14 cellular contexts compared by ENCODE assay signal in the genomic region with DNA sequence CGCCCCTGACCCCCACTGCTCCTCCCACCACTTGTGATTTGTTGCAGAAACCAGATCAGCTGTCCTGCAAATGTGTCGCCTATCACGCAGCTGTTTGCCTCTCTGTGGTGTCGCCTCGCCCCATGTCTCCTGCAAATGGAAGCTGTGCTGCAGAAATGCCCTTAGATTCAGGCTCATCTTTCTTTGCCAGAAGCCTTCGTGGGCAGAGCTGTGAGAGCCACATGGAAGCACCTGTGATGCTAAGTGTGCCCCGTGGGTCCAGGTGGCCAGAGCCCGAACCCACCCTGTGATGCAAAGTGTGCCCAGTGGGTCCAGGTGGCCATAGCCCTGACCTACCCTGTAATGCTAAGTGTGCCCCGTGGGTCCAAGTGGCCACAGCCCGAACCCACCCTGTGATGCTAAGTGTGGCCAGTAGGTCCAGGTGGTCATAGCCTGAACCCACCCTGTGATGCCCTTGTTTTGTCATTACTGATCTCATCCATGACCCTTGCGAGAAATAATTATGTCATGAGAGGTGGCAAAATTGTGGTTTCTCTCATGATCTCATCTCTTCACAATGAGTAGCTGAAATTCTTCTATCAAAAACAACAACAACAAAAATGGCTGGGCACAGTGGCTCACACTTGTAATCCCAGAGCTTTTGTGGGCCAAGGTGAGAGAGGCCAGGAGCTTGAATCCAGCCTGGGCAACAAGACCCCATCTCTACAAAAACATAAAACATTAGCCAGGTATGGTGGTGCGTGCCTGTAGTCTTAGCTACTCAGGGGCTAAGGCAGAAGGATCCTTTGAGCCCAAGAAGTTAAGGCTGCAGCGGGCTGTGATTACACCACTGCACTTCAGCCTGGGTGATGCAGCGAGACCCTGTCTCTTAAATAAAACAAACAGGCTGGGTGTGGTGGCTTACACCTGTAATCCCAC.
A peak's percentile ranks its signal among the peaks of the same experiment; 100 is the strongest.
DNase-seq lines count a peak whose midpoint lies in the region; ATAC-seq and TF ChIP-seq lines count a peak whose summit lies in the region.
"Had no signal": no experiment of that assay in that cellular context is flagged by ENCODE, and none has a peak within 500 bp of the region (broad histone marks: within the 10 kb centered on the region; RNA-seq: fewer than 3 reads in every experiment).

No MANE protein-coding gene starts in this region.

- H3K4me3 Mint-ChIP-seq in WTC11 (no peak overlapping the region), type B pancreatic cell (no peak overlapping the region)
- H3K4me3 Mint-ChIP-seq: nephron progenitor cell had no signal

- POLR2A ChIA-PET in WTC11 (lab: Charles Lee) = no interaction called here

- no peaks in the 10 kb centered on the region for H3K4me1 Mint-ChIP-seq in WTC11
- no peaks in the 10 kb centered on the region for H3K4me1 Mint-ChIP-seq in type B pancreatic cell (ENCODE audit: unreplicated experiment)
- H3K4me1 Mint-ChIP-seq: nephron progenitor cell had no signal

- DNase-seq in activated naive CD4-positive, alpha-beta T cell treated with anti-CD3 and anti-CD28 coated beads, Interleukin-2, amount 50 U/mL, for 16 hours = peak; percentile 14
- no peak for DNase-seq in activated naive CD4-positive, alpha-beta T cell (lab: John Stamatoyannopoulos, UW)
- DNase-seq in WTC11 (ENCODE audit: low spot score) = peak; percentile 8
- DNase-seq in type B pancreatic cell (ENCODE audit: extremely low spot score, unreplicated experiment) = peak; percentile 76
- DNase-seq: effector CD4-positive, alpha-beta T cell; GM23248; nephron progenitor cell; stimulated activated naive CD4-positive, alpha-beta T cell treated with Interleukin-2 at 50 U/mL for 16 hours had no signal

- H3K36me3 Mint-ChIP-seq in WTC11 = no peaks in the 10 kb centered on the region; the same call in none of the 2 replicates
- H3K36me3 Mint-ChIP-seq in type B pancreatic cell = no peaks in the 10 kb centered on the region

- TF ChIP-seq CTCF in WTC11 (IDR thresholded peaks at IDR 0.05) (no peak), type B pancreatic cell (conservative IDR thresholded peaks at IDR 0.05) (no peak)

- H3K27me3 Mint-ChIP-seq in WTC11 (ENCODE audit: low read depth) (peaks cover 38% of the 10 kb centered on the region), type B pancreatic cell (no peaks in the 10 kb centered on the region)

- ATAC-seq in WTC11 = no peak
- no peak for ATAC-seq in HG03095 (IDR thresholded peaks at IDR 0.05; ENCODE audit: unreplicated experiment)
- ATAC-seq in HG03135 (IDR thresholded peaks at IDR 0.05; ENCODE audit: unreplicated experiment) = no peak
- ATAC-seq in GM18868 (IDR thresholded peaks at IDR 0.05; ENCODE audit: unreplicated experiment) = no peak
- ATAC-seq: right lobe of liver had no signal

- H3K4me3 ChIP-seq in iPS-18c (ENCODE audit: insufficient read depth, low read depth, low read length) = peak overlapping the region; percentile 28
- H3K4me3 ChIP-seq: GM23248, lung, right lobe of liver had no signal

- H3K9me3 Mint-ChIP-seq in WTC11 (peaks cover 56% of the 10 kb centered on the region), type B pancreatic cell (peaks cover 15% of the 10 kb centered on the region)
- H3K9me3 Mint-ChIP-seq: nephron progenitor cell had no signal

- CTCF ChIA-PET in WTC11 (lab: Charles Lee) = no interaction called here

- H3K27ac Mint-ChIP-seq in WTC11 = no peak overlapping the region
- no peak overlapping the region for H3K27ac Mint-ChIP-seq in type B pancreatic cell
- H3K27ac Mint-ChIP-seq: nephron progenitor cell had no signal

- H3K9me3 ChIP-seq in iPS-18c (ENCODE audit: control insufficient read depth, insufficient read depth, low read length) = peaks cover 63% of the 10 kb centered on the region
- H3K9me3 ChIP-seq: right lobe of liver had no signal

TF ChIP-seq in WTC11, 78 proteins besides CTCF, POLR2A, EP300 and RAD21:
- TF ChIP-seq, protein P1, sequence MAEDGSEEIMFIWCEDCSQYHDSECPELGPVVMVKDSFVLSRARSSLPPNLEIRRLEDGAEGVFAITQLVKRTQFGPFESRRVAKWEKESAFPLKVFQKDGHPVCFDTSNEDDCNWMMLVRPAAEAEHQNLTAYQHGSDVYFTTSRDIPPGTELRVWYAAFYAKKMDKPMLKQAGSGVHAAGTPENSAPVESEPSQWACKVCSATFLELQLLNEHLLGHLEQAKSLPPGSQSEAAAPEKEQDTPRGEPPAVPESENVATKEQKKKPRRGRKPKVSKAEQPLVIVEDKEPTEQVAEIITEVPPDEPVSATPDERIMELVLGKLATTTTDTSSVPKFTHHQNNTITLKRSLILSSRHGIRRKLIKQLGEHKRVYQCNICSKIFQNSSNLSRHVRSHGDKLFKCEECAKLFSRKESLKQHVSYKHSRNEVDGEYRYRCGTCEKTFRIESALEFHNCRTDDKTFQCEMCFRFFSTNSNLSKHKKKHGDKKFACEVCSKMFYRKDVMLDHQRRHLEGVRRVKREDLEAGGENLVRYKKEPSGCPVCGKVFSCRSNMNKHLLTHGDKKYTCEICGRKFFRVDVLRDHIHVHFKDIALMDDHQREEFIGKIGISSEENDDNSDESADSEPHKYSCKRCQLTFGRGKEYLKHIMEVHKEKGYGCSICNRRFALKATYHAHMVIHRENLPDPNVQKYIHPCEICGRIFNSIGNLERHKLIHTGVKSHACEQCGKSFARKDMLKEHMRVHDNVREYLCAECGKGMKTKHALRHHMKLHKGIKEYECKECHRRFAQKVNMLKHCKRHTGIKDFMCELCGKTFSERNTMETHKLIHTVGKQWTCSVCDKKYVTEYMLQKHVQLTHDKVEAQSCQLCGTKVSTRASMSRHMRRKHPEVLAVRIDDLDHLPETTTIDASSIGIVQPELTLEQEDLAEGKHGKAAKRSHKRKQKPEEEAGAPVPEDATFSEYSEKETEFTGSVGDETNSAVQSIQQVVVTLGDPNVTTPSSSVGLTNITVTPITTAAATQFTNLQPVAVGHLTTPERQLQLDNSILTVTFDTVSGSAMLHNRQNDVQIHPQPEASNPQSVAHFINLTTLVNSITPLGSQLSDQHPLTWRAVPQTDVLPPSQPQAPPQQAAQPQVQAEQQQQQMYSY (CRISPR knock-in tag; IDR thresholded peaks at IDR 0.05) = no peak
- no peak for TF ChIP-seq ELF4 (CRISPR knock-in tag; IDR thresholded peaks at IDR 0.05; ENCODE audit: low read depth)
- TF ChIP-seq, protein P2, sequence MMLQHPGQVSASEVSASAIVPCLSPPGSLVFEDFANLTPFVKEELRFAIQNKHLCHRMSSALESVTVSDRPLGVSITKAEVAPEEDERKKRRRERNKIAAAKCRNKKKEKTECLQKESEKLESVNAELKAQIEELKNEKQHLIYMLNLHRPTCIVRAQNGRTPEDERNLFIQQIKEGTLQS (CRISPR knock-in tag; conservative IDR thresholded peaks at IDR 0.05) = no peak
- no peak for TF ChIP-seq ZNF138 (CRISPR knock-in tag; conservative IDR thresholded peaks at IDR 0.05)
- TF ChIP-seq, protein P3, sequence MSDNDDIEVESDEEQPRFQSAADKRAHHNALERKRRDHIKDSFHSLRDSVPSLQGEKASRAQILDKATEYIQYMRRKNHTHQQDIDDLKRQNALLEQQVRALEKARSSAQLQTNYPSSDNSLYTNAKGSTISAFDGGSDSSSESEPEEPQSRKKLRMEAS (CRISPR knock-in tag; IDR thresholded peaks at IDR 0.05) = no peak
- TF ChIP-seq, protein P4, sequence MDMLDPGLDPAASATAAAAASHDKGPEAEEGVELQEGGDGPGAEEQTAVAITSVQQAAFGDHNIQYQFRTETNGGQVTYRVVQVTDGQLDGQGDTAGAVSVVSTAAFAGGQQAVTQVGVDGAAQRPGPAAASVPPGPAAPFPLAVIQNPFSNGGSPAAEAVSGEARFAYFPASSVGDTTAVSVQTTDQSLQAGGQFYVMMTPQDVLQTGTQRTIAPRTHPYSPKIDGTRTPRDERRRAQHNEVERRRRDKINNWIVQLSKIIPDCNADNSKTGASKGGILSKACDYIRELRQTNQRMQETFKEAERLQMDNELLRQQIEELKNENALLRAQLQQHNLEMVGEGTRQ (CRISPR knock-in tag; IDR thresholded peaks at IDR 0.05) = no peak
- no peak for TF ChIP-seq IRF2 (CRISPR knock-in tag; IDR thresholded peaks at IDR 0.05; ENCODE audit: borderline replicate concordance, low read depth)
- no peak for TF ChIP-seq SMAD4 (CRISPR knock-in tag; IDR thresholded peaks at IDR 0.05)
- no peak for TF ChIP-seq MXD4 (CRISPR knock-in tag; IDR thresholded peaks at IDR 0.05; ENCODE audit: borderline replicate concordance)
- no peak for TF ChIP-seq ESRRA (CRISPR knock-in tag; IDR thresholded peaks at IDR 0.05; ENCODE audit: borderline replicate concordance)
- no peak for TF ChIP-seq ZNF423 (CRISPR knock-in tag; IDR thresholded peaks at IDR 0.05)
TF ChIP-seq in WTC11: peak in this region for 0.

Comparison
In these comparisons a context has a peak if more than half of its experiments do, and no peak if none do; other contexts are left out.
1. DNase-seq: peak in activated naive CD4-positive, alpha-beta T cell treated with anti-CD3 and anti-CD28 coated beads, Interleukin-2, amount 50 U/mL, for 16 hours (single experiment), WTC11 (single experiment) and type B pancreatic cell (single experiment); none in activated naive CD4-positive, alpha-beta T cell (0 of 4).